7 cellular contexts compared by ENCODE assay signal in genomic region chr1:65310078-65310587, GRCh38. TPM values are rescaled to one million over a fixed set of nuclear protein-coding genes. Genes with fewer than 3 reads are reported as not detected.
DNase-seq lines count a peak whose midpoint lies in the region; ATAC-seq and TF ChIP-seq lines count a peak whose summit lies in the region.

No MANE protein-coding gene starts in this region.

- intact Hi-C loops in PC-3 (cut with micrococcal nuclease) (no loop called here), psoas muscle (cut with DNase I) (no loop called here)

- H3K4me2 ChIP-seq in PC-3 (ENCODE audit: low read length) = peak overlapping the region; percentile 81

- peaks cover 19% of the 10 kb centered on the region for H3K27me3 ChIP-seq in HUES48 (ENCODE audit: control insufficient read depth, insufficient read depth, low read length)
- H3K27me3 ChIP-seq in PC-3 (ENCODE audit: low read length) = peaks cover 17% of the 10 kb centered on the region
- H3K27me3 ChIP-seq in psoas muscle (ENCODE audit: insufficient read depth in 3 of 3, low read length in 2 of 3) = peaks cover 0 to 44% (median 2%) of the 10 kb centered on the region in 3 donors

- WGBS in psoas muscle, 3 donors = 1 to 3% (median 2%) methylated on average over 11 to 12 of the region's 12 CpGs

- peaks cover 23% of the 10 kb centered on the region for H3K4me1 ChIP-seq in HUES48 (ENCODE audit: control insufficient read depth, insufficient read depth, low read length)
- H3K4me1 ChIP-seq in PC-3 (ENCODE audit: insufficient read depth, low read length) = no peaks in the 10 kb centered on the region
- no peaks in the 10 kb centered on the region for H3K4me1 ChIP-seq in psoas muscle

- H3K27ac ChIP-seq in HUES48 (ENCODE audit: low read depth, low read length) (peak overlapping the region; percentile 77), PC-3 (ENCODE audit: low read length) (no peak overlapping the region), psoas muscle (no peak overlapping the region)

- H2AFZ ChIP-seq in PC-3 (ENCODE audit: low read length) = no peak overlapping the region

- H3K79me2 ChIP-seq in PC-3 (ENCODE audit: low read length) = no peaks in the 10 kb centered on the region

- peak overlapping the region; percentile 88 for H3K4me3 ChIP-seq in HUES48 (ENCODE audit: low read depth, low read length)
- peak overlapping the region; percentile 62; the same call in 1 of the 2 replicates for H3K4me3 ChIP-seq in PC-3 (ENCODE audit: low read length)
- peak overlapping the region; percentile 49 for H3K4me3 ChIP-seq in psoas muscle

- H4K20me1 ChIP-seq in PC-3 (ENCODE audit: low read length) = 0 out of 2 replicates have a peak, but pooled peaks cover 7% of the 10 kb centered on the region

- H3K9me3 ChIP-seq in HUES48 (ENCODE audit: control insufficient read depth, insufficient read depth, low read length) (no peaks in the 10 kb centered on the region), PC-3 (ENCODE audit: low read length) (no peaks in the 10 kb centered on the region), psoas muscle (no peaks in the 10 kb centered on the region)

- H3K9me2 ChIP-seq in PC-3 (replicated peaks; ENCODE audit: low read length) = no peaks in the 10 kb centered on the region

- TF ChIP-seq CTCF in PC-3 (conservative IDR thresholded peaks at IDR 0.05; ENCODE audit: low read depth, low read length) (no peak), psoas muscle (IDR thresholded peaks at IDR 0.05) (no peak)

- H3F3A ChIP-seq in PC-3 (ENCODE audit: low read length, unreplicated experiment) = no peaks in the 10 kb centered on the region

- POLR2A ChIA-PET in PC-3 (lab: Charles Lee; ENCODE audit: unreplicated experiment) = no interaction called here

- CTCF ChIA-PET in PC-3 (lab: Charles Lee) = interaction anchor here (0.6 kb wide), 1 partner anchor 139 kb away, joined by 8 read pairs; no protein-coding TSS in a partner anchor

- no peak for DNase-seq in PC-3
- DNase-seq in globus pallidus (ENCODE audit: low spot score) = peak; percentile 83
- DNase-seq in psoas muscle = no peak
- no peak for DNase-seq in stimulated activated CD4-positive, alpha-beta T cell treated with anti-CD3 and anti-CD28 coated beads, Interleukin-4, amount 100 ng/mL, for 24 hours

- ATAC-seq in PC-3 (no peak), psoas muscle (peak in 2 of 4 donors; percentile 11 to 27), GM19467 (IDR thresholded peaks at IDR 0.05; ENCODE audit: unreplicated experiment) (no peak), HG03039 (IDR thresholded peaks at IDR 0.05; ENCODE audit: unreplicated experiment) (no peak)

- 0 out of 2 replicates have a peak overlapping the region, but pooled peaks have one; percentile 14 for H3K9ac ChIP-seq in HUES48 (ENCODE audit: low read depth, low read length)
- no peak overlapping the region for H3K9ac ChIP-seq in PC-3 (ENCODE audit: low read length)

- H3K36me3 ChIP-seq in HUES48 (ENCODE audit: control insufficient read depth, insufficient read depth, low read length) = no peaks in the 10 kb centered on the region
- H3K36me3 ChIP-seq in PC-3 (ENCODE audit: low read depth, low read length) = no peaks in the 10 kb centered on the region
- H3K36me3 ChIP-seq in psoas muscle (ENCODE audit: insufficient read depth in 1 of 2, low read depth in 1 of 2) = no peaks in the 10 kb centered on the region

- BruUV-seq in PC-3 (replicated peaks; lab: Mats Ljungman, UMichigan) = no TSS peak

RNA-seq across cellular contexts. Expression of gene DNAJC6, which starts 0.8 kb away (rescaled TPM):
- total RNA-seq in PC-3 (2014; rRNA removed) (3.0 and 7.3 TPM in 2 replicates), psoas muscle (1 to 10 TPM in 2 of 4 donors, under 1 TPM in 2; 0.46 to 2.2 (median 1.1) TPM)
- polyA plus RNA-seq in psoas muscle = under 1 TPM; 0.09 to 0.23 (median 0.20) TPM
